ENCODE assay signal across 16 cellular contexts in the genomic region with DNA sequence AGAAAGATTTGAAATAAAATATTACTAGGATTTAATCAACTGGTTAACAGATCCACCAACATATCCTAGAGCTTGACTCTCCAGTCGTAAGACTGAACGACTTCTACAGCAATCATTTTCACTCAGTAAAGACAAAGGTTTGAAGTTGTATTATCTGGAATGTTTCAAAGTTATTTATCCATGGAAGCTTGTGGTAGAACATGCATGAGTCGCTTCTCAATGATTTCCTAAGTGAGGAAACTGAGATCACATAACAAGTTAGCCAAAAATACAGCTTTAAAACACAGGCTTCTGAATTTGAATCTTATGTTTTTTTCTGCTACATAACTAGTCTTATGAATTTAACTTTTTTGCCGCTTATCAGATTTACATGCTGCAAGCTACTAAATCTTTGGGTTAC.
DNase-seq lines count a peak whose midpoint lies in the region; TF ChIP-seq lines count a peak whose summit lies in the region.
"Had no signal": no experiment of that assay in that cellular context is flagged by ENCODE, and none has a peak within 500 bp of the region (broad histone marks: within the 10 kb centered on the region; RNA-seq: fewer than 3 reads in every experiment).

No MANE protein-coding gene starts in this region.

- no peak overlapping the region for H2AFZ ChIP-seq in mammary epithelial cell (ENCODE audit: low read depth, low read length)
- H2AFZ ChIP-seq: parathyroid adenoma had no signal

- no peaks in the 10 kb centered on the region for H3K79me2 ChIP-seq in mammary epithelial cell (ENCODE audit: insufficient read depth, low read length)
- H3K79me2 ChIP-seq: parathyroid adenoma had no signal

- no peak overlapping the region for H3K9ac ChIP-seq in mammary epithelial cell (ENCODE audit: insufficient read depth, low read length)
- H3K9ac ChIP-seq: parathyroid adenoma had no signal

- no peak for TF ChIP-seq CTCF in AG04449 (IDR thresholded peaks at IDR 0.05; ENCODE audit: insufficient read depth, low read length, missing control alignments)
- TF ChIP-seq CTCF in mammary epithelial cell (conservative IDR thresholded peaks at IDR 0.05 in 1 of 2, IDR thresholded peaks at IDR 0.05 in 1 of 2; ENCODE audit: extremely low read depth in 1 of 2, insufficient read depth in 1 of 2, low read depth in 1 of 2, low read length in 2 of 2): no peak
- no peak for TF ChIP-seq CTCF in prostate gland (IDR thresholded peaks at IDR 0.05)

- no peak overlapping the region for H3K4me2 ChIP-seq in mammary epithelial cell (ENCODE audit: insufficient read depth, low read depth, low read length)

- 98% methylated on average over 4 of the region's 4 CpGs for WGBS in mammary epithelial cell (ENCODE audit: low coverage, missing lambda C conversion rate)
- WGBS in prostate gland: 98% methylated on average over 4 of the region's 4 CpGs

- no peak for TF ChIP-seq POLR2A in prostate gland (IDR thresholded peaks at IDR 0.05)

- H3K36me3 ChIP-seq in mammary epithelial cell (ENCODE audit: insufficient read depth, low read length) (no peaks in the 10 kb centered on the region), prostate gland (no peaks in the 10 kb centered on the region)

- H3K4me1 ChIP-seq in mammary epithelial cell (ENCODE audit: insufficient read depth, low read length): peaks cover 3% of the 10 kb centered on the region
- no peaks in the 10 kb centered on the region for H3K4me1 ChIP-seq in prostate gland (replicated peaks)
- H3K4me1 ChIP-seq: parathyroid adenoma had no signal

- POLR2A ChIA-PET in AG04449 (lab: Yijun Ruan, JAX): interaction anchor here (0.9 kb wide), 1 partner anchor 21 kb away, joined by 3 read pairs; no protein-coding TSS in a partner anchor

- in situ Hi-C loops in mammary epithelial cell (cut with MboI; ENCODE audit: low sequenced_read_pairs in 2 of 2): no loop called here

- intact Hi-C loops in mammary epithelial cell (cut with micrococcal nuclease) (no loop called here), prostate gland (cut with DNase I) (no loop called here)

- dilution Hi-C loops in mammary epithelial cell (cut with HindIII; ENCODE audit: low sequenced_read_pairs): no loop called here

- no peaks in the 10 kb centered on the region for H3K9me3 ChIP-seq in mammary epithelial cell (replicated peaks; ENCODE audit: insufficient read depth, low read length)
- no peaks in the 10 kb centered on the region for H3K9me3 ChIP-seq in prostate gland

- CTCF ChIA-PET in AG04449 (lab: Yijun Ruan, JAX): interaction anchor here (1.4 kb wide), 1 partner anchor 9 kb away, joined by 3 read pairs; no protein-coding TSS in a partner anchor
- CTCF ChIA-PET in mammary epithelial cell (lab: Charles Lee; ENCODE audit: low non-redundant PET): no interaction called here

- H4K20me1 ChIP-seq in mammary epithelial cell (ENCODE audit: insufficient read depth, low read length): no peaks in the 10 kb centered on the region

- H3K4me3 ChIP-seq in AG04449 (ENCODE audit: low read depth, low read length) (no peak overlapping the region), mammary epithelial cell (replicated peaks in 1 of 3; ENCODE audit: insufficient read depth in 1 of 3, low read depth in 2 of 3, low read length in 3 of 3) (no peak overlapping the region), prostate gland (no peak overlapping the region)

- DNase-seq in AG04449 (ENCODE audit: low read depth, low spot score): peak; percentile 75
- DNase-seq in HS-5 (ENCODE audit: low read depth): peak; percentile 68
- DNase-seq in mammary epithelial cell: peak; percentile 36
- DNase-seq in iris pigment epithelial cell (ENCODE audit: low read depth): peak; percentile 82
- DNase-seq in NCI-H2196 treated with DMSO at 0.1 percent for 48 hours (lab: John Stamatoyannopoulos, UW; ENCODE audit: unreplicated experiment): no peak
- DNase-seq in prostate gland (ENCODE audit: low spot score): no peak
- no peak for DNase-seq in COR-L47 (lab: John Stamatoyannopoulos, UW)
- no peak for DNase-seq in hippocampal formation (lab: John Stamatoyannopoulos, UW)
- DNase-seq: activated effector memory CD4-positive, alpha-beta T cell treated with Interleukin-2 at 50 U/mL for 16 hours; Karpas-422; NCI-H2029; NCI-H774; SHP77 treated with DMSO at 0.1 percent for 48 hours; stimulated activated CD4-positive, alpha-beta T cell treated with anti-CD3 and anti-CD28 coated beads, Interleukin-1b, Interleukin-23, amount 100 ng/mL, for 48 hours; trophoblast cell had no signal

- no TSS peak for BruUV-seq in mammary epithelial cell (replicated peaks; lab: Mats Ljungman, UMichigan)

- no peaks in the 10 kb centered on the region for H3K27me3 ChIP-seq in mammary epithelial cell (ENCODE audit: insufficient read depth, low read length)
- no peaks in the 10 kb centered on the region for H3K27me3 ChIP-seq in prostate gland (replicated peaks; ENCODE audit: insufficient read depth)

- H3K27ac ChIP-seq in mammary epithelial cell (ENCODE audit: insufficient read depth, low read depth, low read length) (no peak overlapping the region), prostate gland (no peak overlapping the region)
- H3K27ac ChIP-seq: parathyroid adenoma had no signal

Comparison
In these comparisons a context has a peak if more than half of its experiments do, and no peak if none do; other contexts are left out.
1. DNase-seq: peak in AG04449 (single experiment), HS-5 (single experiment), mammary epithelial cell (single experiment) and iris pigment epithelial cell (single experiment); none in NCI-H2196 treated with DMSO at 0.1 percent for 48 hours (single experiment), prostate gland (single experiment), COR-L47 (single experiment) and hippocampal formation (0 of 2).